40 cellular contexts compared by ENCODE assay signal in genomic region chr3:14311722-14312121, GRCh38.
"Had no signal": no experiment of that assay in that cellular context is flagged by ENCODE, and none has a peak within 500 bp of the region (broad histone marks: within the 10 kb centered on the region; RNA-seq: fewer than 3 reads in every experiment).

No MANE protein-coding gene starts in this region.

- DNase-seq: activated B cell treated with CpG ODN at 0.5 μM for 24 hours; activated CD4-positive, alpha-beta memory T cell treated with anti-CD3 and anti-CD28 coated beads, Interleukin-2, amount 10 ng/mL, durations not matched to agents 7 days and 5 days; activated CD4-positive, alpha-beta T cell treated with anti-CD3 and anti-CD28 coated beads for 1 hour; activated CD4-positive, alpha-beta T cell treated with anti-CD3 and anti-CD28 coated beads for 36 hours; activated CD4-positive, alpha-beta T cell treated with anti-CD3 and anti-CD28 coated beads for 48 hours; activated CD4-positive, alpha-beta T cell treated with anti-CD3 and anti-CD28 coated beads, Interleukin-2, amount 10 ng/mL, durations not matched to agents 7 days and 5 days; activated CD4-positive, alpha-beta T cell treated with anti-CD3 and anti-CD28 coated beads, Interleukin-2, amount 50 U/mL, for 48 hours; activated CD8-positive, alpha-beta memory T cell treated with anti-CD3 and anti-CD28 coated beads for 24 hours; activated CD8-positive, alpha-beta memory T cell treated with anti-CD3 and anti-CD28 coated beads, Interleukin-2, amount 10 ng/mL, durations not matched to agents 7 days and 5 days; activated CD8-positive, alpha-beta memory T cell treated with anti-CD3 and anti-CD28 coated beads, Interleukin-2, amount 50 U/mL, for 48 hours; activated CD8-positive, alpha-beta T cell treated with anti-CD3 and anti-CD28 coated beads, Interleukin-2, amount 10 ng/mL, durations not matched to agents 7 days and 5 days; activated effector memory CD4-positive, alpha-beta T cell treated with anti-CD3 and anti-CD28 coated beads, Interleukin-2, amount 50 U/mL, for 16 hours; activated gamma-delta T cell treated with Interleukin-2 at 50 U/mL for 16 hours; activated naive CD4-positive, alpha-beta T cell treated with anti-CD3 and anti-CD28 coated beads, Interleukin-2, amount 10 ng/mL, durations not matched to agents 7 days and 5 days; activated naive CD4-positive, alpha-beta T cell treated with Interleukin-2 at 50 U/mL for 16 hours; activated naive CD8-positive, alpha-beta T cell treated with anti-CD3 and anti-CD28 coated beads, Interleukin-2, amount 10 ng/mL, durations not matched to agents 7 days and 5 days; activated naive CD8-positive, alpha-beta T cell treated with anti-CD3 and anti-CD28 coated beads, Interleukin-2, amount 50 U/mL, for 24 hours; activated T-cell treated with anti-CD3 and anti-CD28 coated beads, Interleukin-2, amount 50 U/mL, for 1 hour; activated T-cell treated with anti-CD3 and anti-CD28 coated beads, Interleukin-2, amount 50 U/mL, for 4 hours; activated T-cell treated with anti-CD3 and anti-CD28 coated beads, Interleukin-2, amount 50 U/mL, for 72 hours; amniotic stem cell; aorta; body of pancreas; brain microvascular endothelial cell; central memory CD4-positive, alpha-beta T cell; SW 1271; T-helper 1 cell; T-helper 2 cell; T-helper 9 cell had no signal

- H3K4me1 Mint-ChIP-seq: activated B cell treated with CpG ODN at 0.5 μM for 24 hours; activated CD4-positive, alpha-beta memory T cell treated with anti-CD3 and anti-CD28 coated beads, Interleukin-2, amount 10 ng/mL, durations not matched to agents 7 days and 5 days; activated CD4-positive, alpha-beta T cell treated with anti-CD3 and anti-CD28 coated beads for 36 hours; activated CD4-positive, alpha-beta T cell treated with anti-CD3 and anti-CD28 coated beads, Interleukin-2, amount 10 ng/mL, durations not matched to agents 7 days and 5 days; activated CD8-positive, alpha-beta memory T cell treated with anti-CD3 and anti-CD28 coated beads, Interleukin-2, amount 10 ng/mL, durations not matched to agents 7 days and 5 days; activated naive CD4-positive, alpha-beta T cell treated with anti-CD3 and anti-CD28 coated beads, Interleukin-2, amount 10 ng/mL, durations not matched to agents 7 days and 5 days; activated naive CD4-positive, alpha-beta T cell treated with anti-CD3 and anti-CD28 coated beads, Interleukin-2, amount 50 U/mL, for 24 hours; activated naive CD8-positive, alpha-beta T cell treated with anti-CD3 and anti-CD28 coated beads, Interleukin-2, amount 10 ng/mL, durations not matched to agents 7 days and 5 days; activated naive CD8-positive, alpha-beta T cell treated with anti-CD3 and anti-CD28 coated beads, Interleukin-2, amount 50 U/mL, for 24 hours; activated T-helper 17 cell treated with anti-CD3 and anti-CD28 coated beads, Interleukin-2, amount 50 U/mL, for 72 hours had no signal

- H3K4me1 ChIP-seq: body of pancreas had no signal

- H3K9me3 Mint-ChIP-seq: activated B cell treated with CpG ODN at 0.5 μM for 24 hours; activated CD4-positive, alpha-beta memory T cell treated with anti-CD3 and anti-CD28 coated beads, Interleukin-2, amount 10 ng/mL, durations not matched to agents 7 days and 5 days; activated CD4-positive, alpha-beta T cell treated with anti-CD3 and anti-CD28 coated beads, Interleukin-2, amount 10 ng/mL, durations not matched to agents 7 days and 5 days; activated naive CD4-positive, alpha-beta T cell treated with anti-CD3 and anti-CD28 coated beads, Interleukin-2, amount 10 ng/mL, durations not matched to agents 7 days and 5 days; activated naive CD4-positive, alpha-beta T cell treated with anti-CD3 and anti-CD28 coated beads, Interleukin-2, amount 50 U/mL, for 24 hours; activated naive CD8-positive, alpha-beta T cell treated with anti-CD3 and anti-CD28 coated beads, Interleukin-2, amount 10 ng/mL, durations not matched to agents 7 days and 5 days; activated naive CD8-positive, alpha-beta T cell treated with anti-CD3 and anti-CD28 coated beads, Interleukin-2, amount 50 U/mL, for 24 hours; activated T-cell treated with anti-CD3 and anti-CD28 coated beads, Interleukin-2, amount 50 U/mL, for 4 hours; activated T-cell treated with anti-CD3 and anti-CD28 coated beads, Interleukin-2, amount 50 U/mL, for 72 hours; activated T-helper 1 cell treated with anti-CD3 and anti-CD28 coated beads, Interleukin-12 subunit alpha, Interleukin-12 subunit beta, Interleukin-2, Interleukin-4 antibody, amounts not matched to agents 30 ng/mL and 10 ng/mL and 1 ng/mL, durations not matched to agents 14 hours and 24 hours and 36 hours; activated T-helper 17 cell treated with anti-CD3 and anti-CD28 coated beads, Interleukin-2, amount 50 U/mL, for 72 hours; T-helper 1 cell treated with Interleukin-12 subunit alpha and Interleukin-12 subunit beta and Interleukin-4 antibody, amounts not matched to agents 30 μg/mL and 1 μg/mL, for 36 hours; T-helper 2 cell treated with Interferon-gamma antibody and Interleukin-4, amounts not matched to agents 5 μg/mL and 100 μg/mL, for 36 hours had no signal

- H3K27me3 ChIP-seq: body of pancreas had no signal

- FAIRE-seq: astrocyte, TTC549 had no signal

- H3K4me3 Mint-ChIP-seq: activated B cell treated with CpG ODN at 0.5 μM for 24 hours; activated CD4-positive, alpha-beta memory T cell treated with anti-CD3 and anti-CD28 coated beads, Interleukin-2, amount 10 ng/mL, durations not matched to agents 7 days and 5 days; activated CD4-positive, alpha-beta T cell treated with anti-CD3 and anti-CD28 coated beads for 36 hours; activated CD4-positive, alpha-beta T cell treated with anti-CD3 and anti-CD28 coated beads, Interleukin-2, amount 10 ng/mL, durations not matched to agents 7 days and 5 days; activated CD8-positive, alpha-beta memory T cell treated with anti-CD3 and anti-CD28 coated beads, Interleukin-2, amount 10 ng/mL, durations not matched to agents 7 days and 5 days; activated CD8-positive, alpha-beta T cell treated with anti-CD3 and anti-CD28 coated beads, Interleukin-2, amount 10 ng/mL, durations not matched to agents 7 days and 5 days; activated naive CD4-positive, alpha-beta T cell treated with anti-CD3 and anti-CD28 coated beads, Interleukin-2, amount 10 ng/mL, durations not matched to agents 7 days and 5 days; activated naive CD4-positive, alpha-beta T cell treated with anti-CD3 and anti-CD28 coated beads, Interleukin-2, amount 50 U/mL, for 24 hours; activated naive CD8-positive, alpha-beta T cell; activated naive CD8-positive, alpha-beta T cell treated with anti-CD3 and anti-CD28 coated beads, Interleukin-2, amount 10 ng/mL, durations not matched to agents 7 days and 5 days; activated naive CD8-positive, alpha-beta T cell treated with anti-CD3 and anti-CD28 coated beads, Interleukin-2, amount 50 U/mL, for 24 hours; activated T-cell treated with anti-CD3 and anti-CD28 coated beads, Interleukin-2, amount 50 U/mL, for 4 hours; activated T-cell treated with anti-CD3 and anti-CD28 coated beads, Interleukin-2, amount 50 U/mL, for 72 hours; activated T-helper 1 cell treated with anti-CD3 and anti-CD28 coated beads, Interleukin-12 subunit alpha, Interleukin-12 subunit beta, Interleukin-2, Interleukin-4 antibody, amounts not matched to agents 30 ng/mL and 10 ng/mL and 1 ng/mL, durations not matched to agents 14 hours and 24 hours and 36 hours; activated T-helper 17 cell treated with anti-CD3 and anti-CD28 coated beads, Interleukin-2, amount 50 U/mL, for 72 hours; T-helper 1 cell treated with Interleukin-12 subunit alpha and Interleukin-12 subunit beta and Interleukin-4 antibody, amounts not matched to agents 30 μg/mL and 1 μg/mL, for 36 hours; T-helper 2 cell treated with Interferon-gamma antibody and Interleukin-4, amounts not matched to agents 5 μg/mL and 100 μg/mL, for 36 hours had no signal

- ATAC-seq: activated CD4-positive, alpha-beta T cell treated with anti-CD3 and anti-CD28 coated beads for 36 hours; activated CD4-positive, CD25-positive, alpha-beta regulatory T cell treated with anti-CD3 and anti-CD28 coated beads, Interleukin-2, amount 50 U/mL, for 24 hours; activated CD8-positive, alpha-beta memory T cell treated with anti-CD3 and anti-CD28 coated beads, Interleukin-2, amount 10 ng/mL, durations not matched to agents 7 days and 5 days; activated CD8-positive, alpha-beta T cell treated with anti-CD3 and anti-CD28 coated beads, Interleukin-2, amount 10 ng/mL, durations not matched to agents 7 days and 5 days; activated naive CD8-positive, alpha-beta T cell treated with anti-CD3 and anti-CD28 coated beads, Interleukin-2, amount 50 U/mL, for 24 hours; activated T-cell treated with anti-CD3 and anti-CD28 coated beads, Interleukin-2, amount 50 U/mL, for 4 hours; activated T-cell treated with anti-CD3 and anti-CD28 coated beads, Interleukin-2, amount 50 U/mL, for 72 hours; activated T-helper 17 cell treated with anti-CD3 and anti-CD28 coated beads, Interleukin-2, amount 50 U/mL, for 72 hours; body of pancreas had no signal

- H3K9me3 ChIP-seq: body of pancreas, breast epithelium had no signal

- H3K36me3 ChIP-seq: brain microvascular endothelial cell, breast epithelium had no signal

- H3K27ac Mint-ChIP-seq: activated B cell treated with CpG ODN at 0.5 μM for 24 hours; activated CD4-positive, alpha-beta memory T cell treated with anti-CD3 and anti-CD28 coated beads, Interleukin-2, amount 10 ng/mL, durations not matched to agents 7 days and 5 days; activated CD4-positive, alpha-beta T cell treated with anti-CD3 and anti-CD28 coated beads for 36 hours; activated CD4-positive, alpha-beta T cell treated with anti-CD3 and anti-CD28 coated beads, Interleukin-2, amount 10 ng/mL, durations not matched to agents 7 days and 5 days; activated CD8-positive, alpha-beta memory T cell treated with anti-CD3 and anti-CD28 coated beads, Interleukin-2, amount 10 ng/mL, durations not matched to agents 7 days and 5 days; activated CD8-positive, alpha-beta T cell treated with anti-CD3 and anti-CD28 coated beads, Interleukin-2, amount 10 ng/mL, durations not matched to agents 7 days and 5 days; activated naive CD4-positive, alpha-beta T cell treated with anti-CD3 and anti-CD28 coated beads, Interleukin-2, amount 10 ng/mL, durations not matched to agents 7 days and 5 days; activated naive CD4-positive, alpha-beta T cell treated with anti-CD3 and anti-CD28 coated beads, Interleukin-2, amount 50 U/mL, for 24 hours; activated naive CD8-positive, alpha-beta T cell; activated naive CD8-positive, alpha-beta T cell treated with anti-CD3 and anti-CD28 coated beads, Interleukin-2, amount 10 ng/mL, durations not matched to agents 7 days and 5 days; activated naive CD8-positive, alpha-beta T cell treated with anti-CD3 and anti-CD28 coated beads, Interleukin-2, amount 50 U/mL, for 24 hours; activated T-cell treated with anti-CD3 and anti-CD28 coated beads, Interleukin-2, amount 50 U/mL, for 72 hours; activated T-helper 1 cell treated with anti-CD3 and anti-CD28 coated beads, Interleukin-12 subunit alpha, Interleukin-12 subunit beta, Interleukin-2, Interleukin-4 antibody, amounts not matched to agents 30 ng/mL and 10 ng/mL and 1 ng/mL, durations not matched to agents 14 hours and 24 hours and 36 hours; activated T-helper 17 cell treated with anti-CD3 and anti-CD28 coated beads, Interleukin-2, amount 50 U/mL, for 72 hours; T-helper 1 cell treated with Interleukin-12 subunit alpha and Interleukin-12 subunit beta and Interleukin-4 antibody, amounts not matched to agents 30 μg/mL and 1 μg/mL, for 36 hours; T-helper 2 cell treated with Interferon-gamma antibody and Interleukin-4, amounts not matched to agents 5 μg/mL and 100 μg/mL, for 36 hours had no signal

- H3K36me3 Mint-ChIP-seq: activated CD8-positive, alpha-beta memory T cell treated with anti-CD3 and anti-CD28 coated beads, Interleukin-2, amount 10 ng/mL, durations not matched to agents 7 days and 5 days; activated naive CD4-positive, alpha-beta T cell treated with anti-CD3 and anti-CD28 coated beads, Interleukin-2, amount 10 ng/mL, durations not matched to agents 7 days and 5 days; activated naive CD8-positive, alpha-beta T cell treated with anti-CD3 and anti-CD28 coated beads, Interleukin-2, amount 10 ng/mL, durations not matched to agents 7 days and 5 days had no signal

- H3K4me3 ChIP-seq: body of pancreas, breast epithelium had no signal

- H3K27ac ChIP-seq: body of pancreas, brain microvascular endothelial cell, breast epithelium, VCaP had no signal
